Comparison of ENCODE assay signal across 10 cellular contexts in the genomic region with DNA sequence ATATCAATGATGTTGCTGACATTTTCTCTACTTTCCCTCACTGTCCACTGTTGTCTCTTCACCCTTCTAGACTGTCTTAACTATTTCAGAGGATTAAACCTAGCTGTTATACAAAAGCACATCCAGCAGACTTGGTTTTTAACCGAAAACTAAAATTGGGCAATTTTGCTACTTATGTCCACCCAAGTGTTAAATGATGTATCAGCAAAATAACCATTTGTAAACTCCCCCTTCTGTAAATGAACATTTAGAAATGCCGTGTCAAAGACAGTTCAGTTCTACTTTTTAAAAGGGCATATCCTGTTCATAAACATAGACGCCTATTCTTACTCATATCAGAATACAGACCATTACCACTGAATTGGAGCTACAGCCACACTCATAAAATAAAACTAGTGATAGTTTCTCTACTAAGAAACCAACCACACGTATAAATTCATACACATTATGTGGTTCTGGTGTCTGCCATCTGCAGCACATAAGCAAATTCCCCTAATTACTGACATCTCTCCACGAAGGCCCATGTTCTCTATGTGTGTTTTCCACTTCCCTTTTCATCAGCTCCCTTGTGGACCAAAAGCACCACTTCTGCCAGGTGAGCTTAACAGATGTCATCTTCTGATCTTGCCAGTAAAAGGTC.
A peak's percentile ranks its signal among the peaks of the same experiment; 100 is the strongest.
DNase-seq lines count a peak whose midpoint lies in the region; ATAC-seq, FAIRE-seq and TF ChIP-seq lines count a peak whose summit lies in the region.
"Had no signal": no experiment of that assay in that cellular context is flagged by ENCODE, and none has a peak within 500 bp of the region (broad histone marks: within the 10 kb centered on the region; RNA-seq: fewer than 3 reads in every experiment).

No MANE protein-coding gene starts in this region.

- H3K4me1 Mint-ChIP-seq in WTC11, result peaks cover 16% of the 10 kb centered on the region; the same call in 1 of the 2 replicates

- no peaks in the 10 kb centered on the region for H3K4me1 ChIP-seq in heart right ventricle

- WGBS in heart right ventricle, 2 donors, result 80 to 85% methylated on average over 5 of the region's 5 CpGs

- intact Hi-C loops in heart right ventricle (cut with DNase I), result no loop called here

- no peaks in the 10 kb centered on the region for H3K27me3 ChIP-seq in heart right ventricle
- H3K27me3 ChIP-seq: BLaER1 treated with 17β-estradiol and CSF1 and Interleukin-3, amounts not matched to agents 10 nM and 100 nM had no signal

- peaks cover 0 to 8% (median 0%) of the 10 kb centered on the region in 11 donors for H3K9me3 ChIP-seq in heart right ventricle
- H3K9me3 ChIP-seq: BLaER1 treated with 17β-estradiol and CSF1 and Interleukin-3, amounts not matched to agents 10 nM and 100 nM had no signal

- POLR2A ChIA-PET in WTC11 (lab: Charles Lee), result no interaction called here

- ATAC-seq in GM19351 (IDR thresholded peaks at IDR 0.05; ENCODE audit: unreplicated experiment) (peak; percentile 89), HG02884 (IDR thresholded peaks at IDR 0.05; ENCODE audit: unreplicated experiment) (peak; percentile 87), heart right ventricle (no peak), WTC11 (no peak)

- H3K27ac Mint-ChIP-seq in WTC11, result no peak overlapping the region

- DNase-seq in GF-D8 (lab: John Stamatoyannopoulos, UW) (peak; percentile 41), Kasumi-1 (lab: John Stamatoyannopoulos, UW) (peak; percentile 54 to 70), frontal cortex (ENCODE audit: low spot score in 2 of 2) (no peak), heart right ventricle (no peak), WTC11 (ENCODE audit: low spot score) (no peak)
- no peak for DNase-seq in activated CD8-positive, alpha-beta memory T cell treated with anti-CD3 and anti-CD28 coated beads, Interleukin-2, amount 50 U/mL, for 4 hours
- DNase-seq: activated naive CD4-positive, alpha-beta T cell treated with Interleukin-2 at 50 U/mL for 16 hours had no signal

- no peaks in the 10 kb centered on the region for H3K27me3 Mint-ChIP-seq in WTC11 (ENCODE audit: low read depth)

- no peaks in the 10 kb centered on the region for H3K36me3 ChIP-seq in heart right ventricle
- H3K36me3 ChIP-seq: BLaER1 treated with 17β-estradiol and CSF1 and Interleukin-3, amounts not matched to agents 10 nM and 100 nM had no signal

- no peak overlapping the region for H3K4me3 ChIP-seq in heart right ventricle
- H3K4me3 ChIP-seq: BLaER1 treated with 17β-estradiol and CSF1 and Interleukin-3, amounts not matched to agents 10 nM and 100 nM had no signal

- no peak for TF ChIP-seq CTCF in heart right ventricle (IDR thresholded peaks at IDR 0.05)
- no peak for TF ChIP-seq CTCF in WTC11 (IDR thresholded peaks at IDR 0.05)

- no peaks in the 10 kb centered on the region for H3K9me3 Mint-ChIP-seq in WTC11

- H3K36me3 Mint-ChIP-seq in WTC11, result peaks cover 16% of the 10 kb centered on the region

- no peak overlapping the region for H3K27ac ChIP-seq in heart right ventricle
- H3K27ac ChIP-seq: BLaER1 treated with 17β-estradiol and CSF1 and Interleukin-3, amounts not matched to agents 10 nM and 100 nM had no signal

- CTCF ChIA-PET in WTC11 (lab: Charles Lee), result no interaction called here

- no peak for FAIRE-seq in frontal cortex (lab: Jason Lieb, UNC)

- no peak overlapping the region for H3K4me3 Mint-ChIP-seq in WTC11

TF ChIP-seq in WTC11, 78 proteins besides CTCF, POLR2A, EP300 and RAD21:
- TF ChIP-seq ZNF317 (CRISPR knock-in tag; IDR thresholded peaks at IDR 0.05; ENCODE audit: borderline replicate concordance, low read depth), result no peak
- TF ChIP-seq CREB1 (CRISPR knock-in tag; IDR thresholded peaks at IDR 0.05), result no peak
- TF ChIP-seq SP1 (CRISPR knock-in tag; conservative IDR thresholded peaks at IDR 0.05), result no peak
- TF ChIP-seq ESRRA (CRISPR knock-in tag; IDR thresholded peaks at IDR 0.05; ENCODE audit: borderline replicate concordance), result no peak
- no peak for TF ChIP-seq ZNF396 (CRISPR knock-in tag; IDR thresholded peaks at IDR 0.05; ENCODE audit: borderline replicate concordance)
- TF ChIP-seq RORB (CRISPR knock-in tag; IDR thresholded peaks at IDR 0.05), result no peak

Comparison
In these comparisons a context has a peak if more than half of its experiments do, and no peak if none do; other contexts are left out.
1. DNase-seq: peak in GF-D8 (single experiment) and Kasumi-1 (2 of 2); none in frontal cortex (0 of 2), activated CD8-positive, alpha-beta memory T cell treated with anti-CD3 and anti-CD28 coated beads, Interleukin-2, amount 50 U/mL, for 4 hours (single experiment), heart right ventricle (0 of 2) and WTC11 (single experiment).
2. ATAC-seq: peak in GM19351 (single experiment) and HG02884 (single experiment); none in heart right ventricle (0 of 8) and WTC11 (single experiment).